Comparison of ENCODE assay signal across 18 cellular contexts in the genomic region with DNA sequence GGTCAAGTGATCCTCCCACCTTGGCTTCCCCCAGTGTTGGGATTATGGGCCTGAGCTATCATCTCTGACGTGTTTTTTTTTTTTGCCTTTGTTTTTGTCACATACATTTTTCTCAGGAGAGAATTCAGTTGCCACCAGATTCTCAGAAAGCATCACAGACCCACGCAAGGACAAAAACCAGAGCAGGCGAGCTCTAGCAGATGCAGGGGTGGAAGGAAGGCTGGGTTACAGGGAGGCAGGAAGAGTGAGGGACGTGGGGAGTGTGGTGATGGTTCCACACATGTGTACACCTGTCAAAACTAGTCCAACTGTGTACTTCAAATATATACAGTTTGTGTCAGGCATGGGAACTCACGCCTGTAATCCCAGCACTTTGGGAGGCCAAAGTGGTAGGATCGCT. TPM values are rescaled to one million over a fixed set of nuclear protein-coding genes. Genes with fewer than 3 reads are reported as not detected.
A peak's percentile ranks its signal among the peaks of the same experiment; 100 is the strongest.
DNase-seq lines count a peak whose midpoint lies in the region; ATAC-seq and TF ChIP-seq lines count a peak whose summit lies in the region.
"Had no signal": no experiment of that assay in that cellular context is flagged by ENCODE, and none has a peak within 500 bp of the region (broad histone marks: within the 10 kb centered on the region; RNA-seq: fewer than 3 reads in every experiment).

No MANE protein-coding gene starts in this region.

- no peak overlapping the region for H3K9ac ChIP-seq in BLaER1
- no peak overlapping the region for H3K9ac ChIP-seq in neural progenitor cell

- no peak for TF ChIP-seq CTCF in RWPE1 (conservative IDR thresholded peaks at IDR 0.05; ENCODE audit: low read depth)
- no peak for TF ChIP-seq CTCF in neural progenitor cell (IDR thresholded peaks at IDR 0.05)

- H4K20me1 ChIP-seq in BLaER1 (no peaks in the 10 kb centered on the region), neural progenitor cell (ENCODE audit: low read depth) (peaks cover 4% of the 10 kb centered on the region)

- H3K4me2 ChIP-seq in BLaER1: peak overlapping the region; percentile 61
- no peak overlapping the region for H3K4me2 ChIP-seq in neural progenitor cell

- intact Hi-C loops in head of caudate nucleus (cut with DNase I): no loop called here

- DNase-seq in activated naive CD8-positive, alpha-beta T cell treated with anti-CD3 and anti-CD28 coated beads, Interleukin-2, amount 10 ng/mL, durations not matched to agents 7 days and 5 days: no peak
- DNase-seq in activated naive CD8-positive, alpha-beta T cell treated with anti-CD3 and anti-CD28 coated beads for 36 hours: no peak
- DNase-seq in RWPE1 (ENCODE audit: low spot score) (no peak), head of caudate nucleus (peak in 27 of 42 donors; percentile 13 to 83 (median 50)), neural progenitor cell (ENCODE audit: low spot score) (no peak)
- DNase-seq: C1 segment of cervical spinal cord, Caco-2, DMS79, GDM1, HCEC 1CT had no signal

- H3K9me3 ChIP-seq in BLaER1 (peaks cover 17% of the 10 kb centered on the region), neural progenitor cell (ENCODE audit: low read depth) (no peaks in the 10 kb centered on the region)

- peaks cover 6% of the 10 kb centered on the region for H3K79me2 ChIP-seq in neural progenitor cell (ENCODE audit: low read depth)

- H3F3A ChIP-seq in neural progenitor cell (ENCODE audit: low read depth): peaks cover 4% of the 10 kb centered on the region

- H3K9me3 Mint-ChIP-seq in activated naive CD8-positive, alpha-beta T cell treated with anti-CD3 and anti-CD28 coated beads, Interleukin-2, amount 10 ng/mL, durations not matched to agents 7 days and 5 days: peaks cover 4% of the 10 kb centered on the region
- peaks cover 6% of the 10 kb centered on the region for H3K9me3 Mint-ChIP-seq in activated naive CD8-positive, alpha-beta T cell treated with anti-CD3 and anti-CD28 coated beads for 36 hours
- peaks cover 3% of the 10 kb centered on the region for H3K9me3 Mint-ChIP-seq in neural progenitor cell

- CTCF ChIA-PET in RWPE1 (lab: Yijun Ruan, JAX): interaction anchor here (0.7 kb wide), 1 partner anchor 93 kb away, joined by 3 read pairs; no protein-coding TSS in a partner anchor

- H3K4me3 ChIP-seq in BLaER1 (no peak overlapping the region), neural progenitor cell (no peak overlapping the region)

- ATAC-seq in activated naive CD8-positive, alpha-beta T cell treated with anti-CD3 and anti-CD28 coated beads, Interleukin-2, amount 10 ng/mL, durations not matched to agents 7 days and 5 days (ENCODE audit: low read depth): no peak
- ATAC-seq in GM19455 (IDR thresholded peaks at IDR 0.05; ENCODE audit: unreplicated experiment): no peak

- no peaks in the 10 kb centered on the region for H3K27me3 Mint-ChIP-seq in activated naive CD8-positive, alpha-beta T cell treated with anti-CD3 and anti-CD28 coated beads, Interleukin-2, amount 10 ng/mL, durations not matched to agents 7 days and 5 days
- no peaks in the 10 kb centered on the region for H3K27me3 Mint-ChIP-seq in activated naive CD8-positive, alpha-beta T cell treated with anti-CD3 and anti-CD28 coated beads for 36 hours
- H3K27me3 Mint-ChIP-seq in neural progenitor cell (ENCODE audit: insufficient read depth, low read depth): peaks cover 9% of the 10 kb centered on the region
- H3K27me3 Mint-ChIP-seq: B cell; CD4-positive, CD25-positive, alpha-beta regulatory T cell had no signal

- H3K27ac ChIP-seq in BLaER1 (no peak overlapping the region), RWPE1 (0 out of 2 replicates have a peak overlapping the region, but pooled peaks have one; percentile 2), neural progenitor cell (no peak overlapping the region)
- H3K27ac ChIP-seq: HL-60 had no signal

- H3K36me3 ChIP-seq in BLaER1 (peaks cover 51% of the 10 kb centered on the region), neural progenitor cell (no peaks in the 10 kb centered on the region)

- H3K4me1 Mint-ChIP-seq in activated naive CD8-positive, alpha-beta T cell treated with anti-CD3 and anti-CD28 coated beads, Interleukin-2, amount 10 ng/mL, durations not matched to agents 7 days and 5 days: peaks cover 24% of the 10 kb centered on the region
- peaks cover 26% of the 10 kb centered on the region for H3K4me1 Mint-ChIP-seq in activated naive CD8-positive, alpha-beta T cell treated with anti-CD3 and anti-CD28 coated beads for 36 hours
- peaks cover 15% of the 10 kb centered on the region for H3K4me1 Mint-ChIP-seq in neural progenitor cell

- H3K4me1 ChIP-seq in BLaER1 (peaks cover 31% of the 10 kb centered on the region), neural progenitor cell (peaks cover 6% of the 10 kb centered on the region)
- H3K4me1 ChIP-seq: Caco-2 had no signal

- H3K27me3 ChIP-seq in BLaER1: no peaks in the 10 kb centered on the region
- peaks cover 8% of the 10 kb centered on the region for H3K27me3 ChIP-seq in neural progenitor cell

- POLR2A ChIA-PET in activated naive CD8-positive, alpha-beta T cell treated with anti-CD3 and anti-CD28 coated beads, Interleukin-2, amount 10 ng/mL, durations not matched to agents 7 days and 5 days (lab: Charles Lee): no interaction called here
- POLR2A ChIA-PET in RWPE1 (lab: Yijun Ruan, JAX; ENCODE audit: low non-redundant PET): no interaction called here

- no peak overlapping the region for H3K4me3 Mint-ChIP-seq in activated naive CD8-positive, alpha-beta T cell treated with anti-CD3 and anti-CD28 coated beads, Interleukin-2, amount 10 ng/mL, durations not matched to agents 7 days and 5 days
- no peak overlapping the region for H3K4me3 Mint-ChIP-seq in activated naive CD8-positive, alpha-beta T cell treated with anti-CD3 and anti-CD28 coated beads for 36 hours
- no peak overlapping the region for H3K4me3 Mint-ChIP-seq in neural progenitor cell
- H3K4me3 Mint-ChIP-seq: CD4-positive, CD25-positive, alpha-beta regulatory T cell had no signal

- H2AFZ ChIP-seq in neural progenitor cell (replicated peaks): no peak overlapping the region
- H2AFZ ChIP-seq: GM23338 had no signal

- peak overlapping the region; percentile 68 for H3K27ac Mint-ChIP-seq in activated naive CD8-positive, alpha-beta T cell treated with anti-CD3 and anti-CD28 coated beads, Interleukin-2, amount 10 ng/mL, durations not matched to agents 7 days and 5 days
- no peak overlapping the region for H3K27ac Mint-ChIP-seq in activated naive CD8-positive, alpha-beta T cell treated with anti-CD3 and anti-CD28 coated beads for 36 hours
- no peak overlapping the region for H3K27ac Mint-ChIP-seq in neural progenitor cell
- H3K27ac Mint-ChIP-seq: B cell, GM23338 had no signal

- peaks cover 21% of the 10 kb centered on the region for H3K36me3 Mint-ChIP-seq in activated naive CD8-positive, alpha-beta T cell treated with anti-CD3 and anti-CD28 coated beads, Interleukin-2, amount 10 ng/mL, durations not matched to agents 7 days and 5 days
- H3K36me3 Mint-ChIP-seq in activated naive CD8-positive, alpha-beta T cell treated with anti-CD3 and anti-CD28 coated beads for 36 hours: peaks cover 35% of the 10 kb centered on the region
- H3K36me3 Mint-ChIP-seq in neural progenitor cell: peaks cover 15% of the 10 kb centered on the region

RNA-seq across cellular contexts. Expression of a gene that starts 4.3 kb away (rescaled TPM):
- 10 to 100 TPM; 25.8 to 30.5 TPM for total RNA-seq in activated naive CD8-positive, alpha-beta T cell treated with anti-CD3 and anti-CD28 coated beads, Interleukin-2, amount 10 ng/mL, durations not matched to agents 7 days and 5 days
- total RNA-seq in activated naive CD8-positive, alpha-beta T cell treated with anti-CD3 and anti-CD28 coated beads for 36 hours: 10 to 100 TPM; 24.2 to 25.8 TPM
- 13.3 and 38.3 TPM in 2 replicates for total RNA-seq in neural progenitor cell (ENCODE audit: low replicate concordance)

RNA-seq across cellular contexts. Expression of a gene that starts 36.1 kb away (rescaled TPM):
- total RNA-seq in activated naive CD8-positive, alpha-beta T cell treated with anti-CD3 and anti-CD28 coated beads, Interleukin-2, amount 10 ng/mL, durations not matched to agents 7 days and 5 days: 1 to 10 TPM; 5.2 TPM
- 1 to 10 TPM; 1.6 to 2.3 TPM for total RNA-seq in activated naive CD8-positive, alpha-beta T cell treated with anti-CD3 and anti-CD28 coated beads for 36 hours
- total RNA-seq in neural progenitor cell (ENCODE audit: low replicate concordance): 0.15 TPM in 1 of 2 replicates, not detected in the other
- total RNA-seq: A172, HT1080 had no signal

RNA-seq across cellular contexts. Expression of a gene that starts 58.0 kb away (rescaled TPM):
- total RNA-seq in activated naive CD8-positive, alpha-beta T cell treated with anti-CD3 and anti-CD28 coated beads, Interleukin-2, amount 10 ng/mL, durations not matched to agents 7 days and 5 days: 10 to 100 TPM; 31.9 to 32.4 TPM
- 10 to 100 TPM; 29.8 to 31.1 TPM for total RNA-seq in activated naive CD8-positive, alpha-beta T cell treated with anti-CD3 and anti-CD28 coated beads for 36 hours
- total RNA-seq in neural progenitor cell (ENCODE audit: low replicate concordance): 6.3 and 15.1 TPM in 2 replicates

RNA-seq across cellular contexts. Expression of a gene that starts 58.1 kb away (rescaled TPM):
- 10 to 100 TPM; 87.0 to 94.4 TPM for total RNA-seq in activated naive CD8-positive, alpha-beta T cell treated with anti-CD3 and anti-CD28 coated beads, Interleukin-2, amount 10 ng/mL, durations not matched to agents 7 days and 5 days
- total RNA-seq in activated naive CD8-positive, alpha-beta T cell treated with anti-CD3 and anti-CD28 coated beads for 36 hours: 10 to 100 TPM; 84.6 to 85.4 TPM
- 31.2 and 60.9 TPM in 2 replicates for total RNA-seq in neural progenitor cell (ENCODE audit: low replicate concordance)

Comparison
In these comparisons a context has a peak if more than half of its experiments do, and no peak if none do; other contexts are left out.
1. DNase-seq: peak in head of caudate nucleus (27 of 42); none in activated naive CD8-positive, alpha-beta T cell treated with anti-CD3 and anti-CD28 coated beads, Interleukin-2, amount 10 ng/mL, durations not matched to agents 7 days and 5 days (single experiment), activated naive CD8-positive, alpha-beta T cell treated with anti-CD3 and anti-CD28 coated beads for 36 hours (single experiment), RWPE1 (single experiment) and neural progenitor cell (single experiment).